ENCODE assay signal across 14 cellular contexts in the genomic region with DNA sequence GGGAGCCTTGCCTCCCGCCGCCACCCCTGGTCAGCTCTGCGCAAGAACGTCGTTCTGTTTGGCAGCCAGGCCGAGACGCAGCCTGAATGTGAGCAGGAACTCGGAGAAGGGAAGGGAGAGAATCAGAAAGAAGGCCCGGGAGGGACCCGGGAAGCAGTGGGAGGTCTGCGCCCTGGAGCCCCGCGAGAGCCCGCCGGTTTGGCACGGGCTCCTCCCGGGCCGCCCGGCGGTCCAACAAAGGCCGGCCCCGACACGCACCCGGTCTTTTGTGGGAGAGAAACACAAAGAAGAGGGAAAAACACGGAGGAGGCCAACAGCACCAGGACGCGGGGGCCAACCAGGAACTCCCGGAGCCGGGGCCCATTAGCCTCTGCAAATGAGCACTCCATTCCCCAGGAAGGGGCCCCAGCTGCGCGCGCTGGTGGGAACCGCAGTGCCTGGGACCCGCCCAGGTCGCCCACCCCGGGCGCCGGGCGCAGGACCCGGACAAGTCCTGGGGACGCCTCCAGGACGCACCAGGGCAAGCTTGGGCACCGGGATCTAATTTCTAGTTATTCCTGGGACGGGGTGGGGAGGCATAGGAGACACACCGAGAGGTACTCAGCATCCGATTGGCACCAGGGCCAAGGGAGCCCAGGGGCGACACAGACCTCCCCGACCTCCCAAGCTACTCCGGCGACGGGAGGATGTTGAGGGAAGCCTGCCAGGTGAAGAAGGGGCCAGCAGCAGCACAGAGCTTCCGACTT. TPM values are rescaled to one million over a fixed set of nuclear protein-coding genes. Genes with fewer than 3 reads are reported as not detected.
DNase-seq lines count a peak whose midpoint lies in the region; ATAC-seq lines count a peak whose summit lies in the region.
"Had no signal": no experiment of that assay in that cellular context is flagged by ENCODE, and none has a peak within 500 bp of the region (broad histone marks: within the 10 kb centered on the region; RNA-seq: fewer than 3 reads in every experiment).

No MANE protein-coding gene starts in this region.

- no peak overlapping the region for H3K27ac ChIP-seq in iPS-20b (ENCODE audit: low read length)
- H3K27ac ChIP-seq: SK-N-MC had no signal

- peaks cover 65% of the 10 kb centered on the region for H3K27me3 Mint-ChIP-seq in activated naive CD4-positive, alpha-beta T cell treated with anti-CD3 and anti-CD28 coated beads, Interleukin-2, amount 50 U/mL, for 24 hours
- H3K27me3 Mint-ChIP-seq in T-helper 17 cell: peaks cover 84% of the 10 kb centered on the region
- H3K27me3 Mint-ChIP-seq in stimulated activated naive B cell treated with anti-CD40 and anti-IgM and Interleukin-4, amounts not matched to agents 10 μg/mL and 1 μg/mL and 100 μg/mL, for 72 hours: peaks cover 76 to 86% of the 10 kb centered on the region in 2 donors

- H3K9me3 ChIP-seq in T-helper 17 cell (ENCODE audit: control insufficient read depth, low read length, poor library complexity, severe bottlenecking): no peaks in the 10 kb centered on the region
- H3K9me3 ChIP-seq in iPS-20b (ENCODE audit: insufficient read depth, low read depth, low read length): peaks cover 4% of the 10 kb centered on the region; the same call in 1 of the 2 replicates
- H3K9me3 ChIP-seq: MG63 had no signal

- peak overlapping the region; percentile 33; the same call in 1 of the 2 replicates for H3K4me3 ChIP-seq in iPS-20b (ENCODE audit: low read length)
- H3K4me3 ChIP-seq: MG63, SK-N-MC, smooth muscle cell had no signal

- H3K36me3 Mint-ChIP-seq in activated naive CD4-positive, alpha-beta T cell treated with anti-CD3 and anti-CD28 coated beads, Interleukin-2, amount 50 U/mL, for 24 hours: no peaks in the 10 kb centered on the region
- peaks cover 17% of the 10 kb centered on the region for H3K36me3 Mint-ChIP-seq in T-helper 17 cell (ENCODE audit: low read depth)
- peaks cover 6 to 8% of the 10 kb centered on the region in 2 donors for H3K36me3 Mint-ChIP-seq in stimulated activated naive B cell treated with anti-CD40 and anti-IgM and Interleukin-4, amounts not matched to agents 10 μg/mL and 1 μg/mL and 100 μg/mL, for 72 hours
- H3K36me3 Mint-ChIP-seq: CD8-positive, alpha-beta T cell had no signal

- peak overlapping the region; percentile 51 for H3K27ac Mint-ChIP-seq in activated naive CD4-positive, alpha-beta T cell treated with anti-CD3 and anti-CD28 coated beads, Interleukin-2, amount 50 U/mL, for 24 hours
- H3K27ac Mint-ChIP-seq in T-helper 17 cell: peak overlapping the region; percentile 54
- peak overlapping the region; percentile 95 for H3K27ac Mint-ChIP-seq in stimulated activated naive B cell treated with anti-CD40 and anti-IgM and Interleukin-4, amounts not matched to agents 10 μg/mL and 1 μg/mL and 100 μg/mL, for 72 hours
- H3K27ac Mint-ChIP-seq: CD8-positive, alpha-beta T cell had no signal

- no peak overlapping the region for H3K9ac ChIP-seq in iPS-20b (ENCODE audit: low read depth, low read length)

- H3K27me3 ChIP-seq in iPS-20b (ENCODE audit: insufficient read depth, low read length): peaks cover 100% of the 10 kb centered on the region

- DNase-seq in activated naive CD4-positive, alpha-beta T cell treated with Interleukin-2 at 50 U/mL for 16 hours: no peak
- DNase-seq in T-helper 17 cell (no peak), AML-193 (lab: John Stamatoyannopoulos, UW) (no peak), NCI-H2029 treated with DMSO at 0.1 percent for 48 hours (lab: John Stamatoyannopoulos, UW) (no peak)
- DNase-seq in stimulated activated naive B cell treated with anti-CD40 and anti-IgM and Interleukin-4, amounts not matched to agents 10 μg/mL and 1 μg/mL and 100 μg/mL, for 72 hours: no peak
- DNase-seq: CD8-positive, alpha-beta T cell; MG63 had no signal

- H3K4me1 ChIP-seq in iPS-20b (ENCODE audit: insufficient read depth, low read length): no peaks in the 10 kb centered on the region; the same call in 1 of the 2 replicates

- peak overlapping the region; percentile 60 for H3K4me3 Mint-ChIP-seq in activated naive CD4-positive, alpha-beta T cell treated with anti-CD3 and anti-CD28 coated beads, Interleukin-2, amount 50 U/mL, for 24 hours
- peak overlapping the region; percentile 66 for H3K4me3 Mint-ChIP-seq in T-helper 17 cell
- H3K4me3 Mint-ChIP-seq in stimulated activated naive B cell treated with anti-CD40 and anti-IgM and Interleukin-4, amounts not matched to agents 10 μg/mL and 1 μg/mL and 100 μg/mL, for 72 hours: peak overlapping the region; percentile 55 to 75

- no peak for ATAC-seq in T-helper 17 cell
- ATAC-seq in stimulated activated naive B cell treated with anti-CD40 and anti-IgM and Interleukin-4, amounts not matched to agents 10 μg/mL and 1 μg/mL and 100 μg/mL, for 72 hours (replicated peaks): no peak
- ATAC-seq in GM18502 (IDR thresholded peaks at IDR 0.05; ENCODE audit: poor library complexity, unreplicated experiment): no peak
- ATAC-seq: CD8-positive, alpha-beta T cell had no signal

- H3K36me3 ChIP-seq in iPS-20b (ENCODE audit: insufficient read depth, low read depth, low read length): no peaks in the 10 kb centered on the region
- H3K36me3 ChIP-seq: MG63 had no signal

- peaks cover 48% of the 10 kb centered on the region for H3K4me1 Mint-ChIP-seq in activated naive CD4-positive, alpha-beta T cell treated with anti-CD3 and anti-CD28 coated beads, Interleukin-2, amount 50 U/mL, for 24 hours
- peaks cover 40% of the 10 kb centered on the region for H3K4me1 Mint-ChIP-seq in T-helper 17 cell
- H3K4me1 Mint-ChIP-seq in stimulated activated naive B cell treated with anti-CD40 and anti-IgM and Interleukin-4, amounts not matched to agents 10 μg/mL and 1 μg/mL and 100 μg/mL, for 72 hours: peaks cover 34 to 57% of the 10 kb centered on the region in 2 donors

- H3K9me3 Mint-ChIP-seq in activated naive CD4-positive, alpha-beta T cell treated with anti-CD3 and anti-CD28 coated beads, Interleukin-2, amount 50 U/mL, for 24 hours: no peaks in the 10 kb centered on the region
- H3K9me3 Mint-ChIP-seq in stimulated activated naive B cell treated with anti-CD40 and anti-IgM and Interleukin-4, amounts not matched to agents 10 μg/mL and 1 μg/mL and 100 μg/mL, for 72 hours: peaks cover 0 to 3% of the 10 kb centered on the region in 2 donors
- H3K9me3 Mint-ChIP-seq: CD8-positive, alpha-beta T cell had no signal

RNA-seq across cellular contexts. Expression of a gene that starts 2.7 kb away (rescaled TPM):
- not detected for total RNA-seq in T-helper 17 cell
- total RNA-seq: activated CD8-positive, alpha-beta memory T cell treated with anti-CD3 and anti-CD28 coated beads for 36 hours; CD8-positive, alpha-beta T cell; epithelial cell of proximal tubule; smooth muscle cell had no signal

RNA-seq across cellular contexts. Expression of a gene that starts 46.9 kb away (rescaled TPM):
- under 1 TPM in 1 of 2 donors, not detected in 1; 0.50 TPM for total RNA-seq in T-helper 17 cell
- total RNA-seq: activated CD8-positive, alpha-beta memory T cell treated with anti-CD3 and anti-CD28 coated beads for 36 hours; CD8-positive, alpha-beta T cell; epithelial cell of proximal tubule; smooth muscle cell had no signal
